ENCODE assay signal across 21 cellular contexts in the genomic region with DNA sequence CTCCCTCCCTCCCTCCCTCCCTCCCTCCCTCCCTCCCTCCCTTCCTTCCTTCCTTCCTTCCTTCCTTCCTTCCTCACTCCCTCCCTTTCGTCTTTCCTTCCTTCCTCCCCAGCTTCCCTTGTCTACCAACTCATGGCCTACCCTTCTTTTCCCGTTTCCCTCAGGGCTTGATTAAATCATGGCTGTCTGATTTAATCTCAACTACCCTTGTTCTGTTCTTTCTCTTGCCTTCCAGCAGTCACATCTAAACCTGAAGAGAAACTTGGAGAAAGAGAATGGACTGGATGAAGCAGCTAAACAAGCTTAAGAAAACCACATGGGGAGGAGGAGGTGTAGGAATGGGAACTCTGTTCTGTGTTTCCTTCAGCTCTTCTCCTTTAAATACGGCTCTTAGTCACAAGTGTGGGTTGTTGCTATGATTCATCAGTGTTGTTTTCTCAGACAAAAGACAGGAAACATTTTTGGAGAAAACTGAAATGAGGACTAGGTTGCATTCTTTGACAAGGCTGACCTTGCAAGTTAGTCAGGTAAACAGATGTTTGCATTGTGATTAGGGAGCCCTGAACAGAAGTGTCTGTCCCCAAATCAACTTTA.
DNase-seq lines count a peak whose midpoint lies in the region; ATAC-seq and TF ChIP-seq lines count a peak whose summit lies in the region.
"Had no signal": no experiment of that assay in that cellular context is flagged by ENCODE, and none has a peak within 500 bp of the region (broad histone marks: within the 10 kb centered on the region; RNA-seq: fewer than 3 reads in every experiment).

No MANE protein-coding gene starts in this region.

- intact Hi-C loops in A673 (cut with micrococcal nuclease; ENCODE audit: unreplicated experiment) (no loop called here), ascending aorta (cut with DNase I) (no loop called here)

- BruUV-seq in A673 (replicated peaks; lab: Mats Ljungman, UMichigan): no TSS peak

- TF ChIP-seq CTCF in A673 (conservative IDR thresholded peaks at IDR 0.05; ENCODE audit: low read depth, low read length): no peak
- TF ChIP-seq CTCF in ascending aorta (IDR thresholded peaks at IDR 0.05): no peak

- no peak overlapping the region for H3K4me3 ChIP-seq in A673 (ENCODE audit: low read depth, low read length, poor library complexity, severe bottlenecking)
- no peak overlapping the region for H3K4me3 ChIP-seq in H7 (ENCODE audit: insufficient read depth, low read depth, low read length)
- H3K4me3 ChIP-seq in ascending aorta: no peak overlapping the region
- H3K4me3 ChIP-seq: A549, left lung, pancreas, skin epidermis had no signal

- H3K27ac ChIP-seq in A673 (ENCODE audit: low read depth, low read length, poor library complexity, severe bottlenecking) (no peak overlapping the region), ascending aorta (no peak overlapping the region)
- H3K27ac ChIP-seq: A549, left lung, pancreas, skin epidermis had no signal

- DNase-seq in A673 (ENCODE audit: low spot score): peak; percentile 58
- peak; percentile 39 for DNase-seq in HT1080 (ENCODE audit: low read depth)
- DNase-seq in dedifferentiated amniotic fluid mesenchymal stem cell (ENCODE audit: extremely low spot score): peak; percentile 15
- peak; percentile 29 for DNase-seq in middle frontal gyrus (ENCODE audit: extremely low spot score, low spot score)
- DNase-seq in H7: no peak
- DNase-seq in NCI-H1436 (lab: John Stamatoyannopoulos, UW): no peak
- DNase-seq in ascending aorta (ENCODE audit: low spot score in 2 of 2): no peak
- DNase-seq: activated CD4-positive, alpha-beta T cell treated with anti-CD3 and anti-CD28 coated beads for 1 hour; activated effector memory CD4-positive, alpha-beta T cell treated with anti-CD3 and anti-CD28 coated beads, Interleukin-2, amount 50 U/mL, for 16 hours; COR-L47; GDM1; GOT3; left lung; NCI-H187 treated with DMSO at 0.1 percent for 48 hours; pancreas; stimulated activated naive B cell treated with anti-CD40 and anti-IgM and Interleukin-4, amounts not matched to agents 10 μg/mL and 1 μg/mL and 100 μg/mL, for 72 hours had no signal

- no peaks in the 10 kb centered on the region for H3K27me3 ChIP-seq in A673 (replicated peaks; ENCODE audit: insufficient read depth, low read depth, low read length, poor library complexity)
- no peaks in the 10 kb centered on the region; the same call in 1 of the 2 replicates for H3K27me3 ChIP-seq in H7 (ENCODE audit: control insufficient read depth, insufficient read depth, low read length)
- no peaks in the 10 kb centered on the region for H3K27me3 ChIP-seq in ascending aorta
- H3K27me3 ChIP-seq: left lung, pancreas had no signal

- CTCF ChIA-PET in A673 (lab: Charles Lee): no interaction called here

- H3K9me3 ChIP-seq in A673 (ENCODE audit: low read depth, low read length, poor library complexity, severe bottlenecking) (no peaks in the 10 kb centered on the region), ascending aorta (no peaks in the 10 kb centered on the region)
- H3K9me3 ChIP-seq: left lung, pancreas had no signal

- ATAC-seq in HG03342 (IDR thresholded peaks at IDR 0.05; ENCODE audit: unreplicated experiment): no peak
- ATAC-seq: A549; esophagus mucosa; HepG2; left lung; pancreas; stimulated activated naive B cell treated with anti-CD40 and anti-IgM and Interleukin-4, amounts not matched to agents 10 μg/mL and 1 μg/mL and 100 μg/mL, for 72 hours had no signal

- no peaks in the 10 kb centered on the region for H3K4me1 ChIP-seq in A673 (ENCODE audit: insufficient read depth, low read length, poor library complexity, severe bottlenecking)
- no peaks in the 10 kb centered on the region for H3K4me1 ChIP-seq in ascending aorta
- H3K4me1 ChIP-seq: A549, left lung, pancreas had no signal

- POLR2A ChIA-PET in A673 (lab: Charles Lee; ENCODE audit: low non-redundant PET): no interaction called here

- H3K36me3 ChIP-seq in A673 (ENCODE audit: insufficient read depth, low read length, poor library complexity, severe bottlenecking) (no peaks in the 10 kb centered on the region), H7 (replicated peaks; ENCODE audit: control insufficient read depth, insufficient read depth, low read length) (no peaks in the 10 kb centered on the region), ascending aorta (no peaks in the 10 kb centered on the region)
- H3K36me3 ChIP-seq: left lung, pancreas had no signal

Comparison
In these comparisons a context has a peak if more than half of its experiments do, and no peak if none do; other contexts are left out.
1. DNase-seq: peak in A673 (single experiment), HT1080 (single experiment), dedifferentiated amniotic fluid mesenchymal stem cell (single experiment) and middle frontal gyrus (single experiment); none in H7 (single experiment), NCI-H1436 (single experiment) and ascending aorta (0 of 2).